ENCODE assay signal across 9 cellular contexts in genomic region chrX:106481341-106481740, GRCh38.
DNase-seq lines count a peak whose midpoint lies in the region; ATAC-seq and TF ChIP-seq lines count a peak whose summit lies in the region.
"Had no signal": no experiment of that assay in that cellular context is flagged by ENCODE, and none has a peak within 500 bp of the region (broad histone marks: within the 10 kb centered on the region; RNA-seq: fewer than 3 reads in every experiment).

No MANE protein-coding gene starts in this region.

- DNase-seq in NOMO-1 treated with DMSO at 0.1 percent for 48 hours (lab: John Stamatoyannopoulos, UW; ENCODE audit: unreplicated experiment) (peak; percentile 1), NOMO-1 treated with dmso at 0.1 percent for 144 hours (lab: John Stamatoyannopoulos, UW; ENCODE audit: unreplicated experiment) (no peak), HFFc6 (peak; percentile 44), NCI-H82 (lab: John Stamatoyannopoulos, UW) (peak; percentile 78), astrocyte of the hippocampus (ENCODE audit: low read depth, low spot score) (peak; percentile 68), hypothalamus (lab: John Stamatoyannopoulos, UW) (peak in 27 of 51 donors; percentile 0 to 49 (median 13)), spleen (no peak)

- no peak for ATAC-seq in HG02840 (IDR thresholded peaks at IDR 0.05; ENCODE audit: low FRiP score, unreplicated experiment)

- TF ChIP-seq POLR2A in spleen (IDR thresholded peaks at IDR 0.05), result no peak

- no peaks in the 10 kb centered on the region for H3K36me3 Mint-ChIP-seq in HFFc6 (ENCODE audit: low read depth)

- intact Hi-C loops in spleen (cut with DNase I; ENCODE audit: low total_unique reads), result loop anchor here (10.0 kb wide), 1 partner anchor 313 kb away; no protein-coding TSS in a partner anchor

- 0 to 24% (median 5%) methylated on average over 1 of the region's 1 CpG for WGBS in spleen, 5 donors

- no peaks in the 10 kb centered on the region for H3K4me1 ChIP-seq in spleen

- H3K9me3 Mint-ChIP-seq in HFFc6, result no peaks in the 10 kb centered on the region
- H3K9me3 Mint-ChIP-seq: central memory CD8-positive, alpha-beta T cell had no signal

- H3K27ac Mint-ChIP-seq in HFFc6, result no peak overlapping the region

- no peaks in the 10 kb centered on the region; the same call in none of the 2 replicates for H3K27me3 Mint-ChIP-seq in HFFc6 (ENCODE audit: insufficient read depth)
- H3K27me3 Mint-ChIP-seq: central memory CD8-positive, alpha-beta T cell had no signal

- H3K9me3 ChIP-seq in spleen, result no peaks in the 10 kb centered on the region

- no peak overlapping the region for H3K4me3 Mint-ChIP-seq in HFFc6
- H3K4me3 Mint-ChIP-seq: central memory CD8-positive, alpha-beta T cell had no signal

- H3K4me1 Mint-ChIP-seq in HFFc6 (ENCODE audit: low read depth), result no peaks in the 10 kb centered on the region

- H3K27me3 ChIP-seq in spleen (replicated peaks in 1 of 7), result no peaks in the 10 kb centered on the region

- H3K36me3 ChIP-seq in spleen, result no peaks in the 10 kb centered on the region

- H3K27ac ChIP-seq in spleen, result no peak overlapping the region

- peak; percentile 84 for TF ChIP-seq CTCF in HFFc6 (IDR thresholded peaks at IDR 0.05)
- TF ChIP-seq CTCF in spleen (IDR thresholded peaks at IDR 0.05 in 8 of 11, conservative IDR thresholded peaks at IDR 0.05 in 3 of 11), result peak; percentile 19 to 86 (median 67)

- no peak overlapping the region for H3K4me3 ChIP-seq in spleen

Comparison
In these comparisons a context has a peak if more than half of its experiments do, and no peak if none do; other contexts are left out.
1. DNase-seq: peak in NOMO-1 treated with DMSO at 0.1 percent for 48 hours (single experiment), HFFc6 (single experiment), NCI-H82 (single experiment), astrocyte of the hippocampus (single experiment) and hypothalamus (27 of 51); none in NOMO-1 treated with dmso at 0.1 percent for 144 hours (single experiment) and spleen (single experiment).